Comparison of ENCODE assay signal across 10 cellular contexts in the genomic region with DNA sequence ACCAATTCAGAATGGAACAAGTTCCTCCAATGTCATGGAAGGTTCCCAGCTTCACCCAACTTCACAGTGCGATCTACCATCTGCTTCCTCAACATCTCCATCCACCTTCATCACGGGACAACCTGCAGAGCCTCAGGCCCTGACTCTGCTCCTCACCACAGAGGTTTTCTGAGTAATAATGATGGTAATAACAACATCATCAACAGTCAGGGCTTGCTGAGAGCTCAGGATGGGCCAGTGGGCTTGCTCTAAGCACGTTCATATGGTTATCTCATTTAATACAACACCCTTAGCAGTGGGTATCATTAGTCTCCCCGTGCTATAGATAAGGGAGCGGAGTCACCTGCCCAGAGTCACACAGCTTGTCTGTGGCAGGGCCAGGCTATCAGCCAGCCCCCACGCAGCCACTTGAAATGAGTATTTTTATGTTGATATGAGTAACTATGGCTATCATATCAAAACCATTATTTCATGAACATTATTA. TPM values are rescaled to one million over a fixed set of nuclear protein-coding genes. Genes with fewer than 3 reads are reported as not detected.
DNase-seq lines count a peak whose midpoint lies in the region; ATAC-seq lines count a peak whose summit lies in the region.
"Had no signal": no experiment of that assay in that cellular context is flagged by ENCODE, and none has a peak within 500 bp of the region (broad histone marks: within the 10 kb centered on the region; RNA-seq: fewer than 3 reads in every experiment).

No MANE protein-coding gene starts in this region.

- H3K4me1 Mint-ChIP-seq in CD4-positive, CD25-positive, alpha-beta regulatory T cell = peaks cover 40 to 85% (median 73%) of the 10 kb centered on the region in 4 donors
- peaks cover 71% of the 10 kb centered on the region for H3K4me1 Mint-ChIP-seq in activated naive CD8-positive, alpha-beta T cell treated with anti-CD3 and anti-CD28 coated beads, Interleukin-2, amount 50 U/mL, for 24 hours

- no peaks in the 10 kb centered on the region for H3K9me3 ChIP-seq in CD4-positive, CD25-positive, alpha-beta regulatory T cell (ENCODE audit: control insufficient read depth in 2 of 2, low read length in 2 of 2)

- peak overlapping the region in 3 of 4 donors; percentile 44 to 82 (median 73) for H3K4me3 Mint-ChIP-seq in CD4-positive, CD25-positive, alpha-beta regulatory T cell
- H3K4me3 Mint-ChIP-seq in activated naive CD8-positive, alpha-beta T cell treated with anti-CD3 and anti-CD28 coated beads, Interleukin-2, amount 50 U/mL, for 24 hours = peak overlapping the region; percentile 1

- H3K36me3 ChIP-seq in CD4-positive, CD25-positive, alpha-beta regulatory T cell (ENCODE audit: control insufficient read depth, insufficient read depth, low read length) = peaks cover 23% of the 10 kb centered on the region

- peak overlapping the region; percentile 52 for H3K27ac ChIP-seq in CD4-positive, CD25-positive, alpha-beta regulatory T cell (ENCODE audit: insufficient read depth, low read length, poor library complexity, severe bottlenecking)

- H3K4me3 ChIP-seq in CD4-positive, CD25-positive, alpha-beta regulatory T cell (ENCODE audit: low read depth, low read length) = peak overlapping the region; percentile 10

- no peaks in the 10 kb centered on the region for H3K27me3 Mint-ChIP-seq in CD4-positive, CD25-positive, alpha-beta regulatory T cell
- no peaks in the 10 kb centered on the region for H3K27me3 Mint-ChIP-seq in activated naive CD8-positive, alpha-beta T cell treated with anti-CD3 and anti-CD28 coated beads, Interleukin-2, amount 50 U/mL, for 24 hours

- peak overlapping the region; percentile 32 to 90 (median 85) for H3K27ac Mint-ChIP-seq in CD4-positive, CD25-positive, alpha-beta regulatory T cell
- peak overlapping the region; percentile 89 for H3K27ac Mint-ChIP-seq in activated naive CD8-positive, alpha-beta T cell treated with anti-CD3 and anti-CD28 coated beads, Interleukin-2, amount 50 U/mL, for 24 hours

- peak in 1 of 3 donors; percentile 17 for DNase-seq in CD4-positive, CD25-positive, alpha-beta regulatory T cell
- DNase-seq in activated naive CD8-positive, alpha-beta T cell treated with anti-CD3 and anti-CD28 coated beads, Interleukin-2, amount 50 U/mL, for 24 hours = no peak
- DNase-seq in foreskin melanocyte (no peak), SHP77 (lab: John Stamatoyannopoulos, UW) (no peak), NCI-H146 (lab: John Stamatoyannopoulos, UW) (no peak), islet precursor cell (no peak)
- DNase-seq: activated naive CD4-positive, alpha-beta T cell treated with anti-CD3 and anti-CD28 coated beads, Interleukin-2, amount 50 U/mL, for 16 hours; Calu3 had no signal

- peaks cover 0 to 1% (median 0%) of the 10 kb centered on the region in 7 donors for H3K9me3 Mint-ChIP-seq in CD4-positive, CD25-positive, alpha-beta regulatory T cell
- H3K9me3 Mint-ChIP-seq in activated naive CD8-positive, alpha-beta T cell treated with anti-CD3 and anti-CD28 coated beads, Interleukin-2, amount 50 U/mL, for 24 hours = no peaks in the 10 kb centered on the region

- no peaks in the 10 kb centered on the region for H3K27me3 ChIP-seq in CD4-positive, CD25-positive, alpha-beta regulatory T cell (ENCODE audit: control insufficient read depth, insufficient read depth, low read length)

- ATAC-seq in CD4-positive, CD25-positive, alpha-beta regulatory T cell (ENCODE audit: low read depth in 2 of 2) = peak; percentile 52 to 54
- ATAC-seq in GM18909 (IDR thresholded peaks at IDR 0.05; ENCODE audit: poor library complexity, unreplicated experiment) = peak; percentile 28
- ATAC-seq in HG03097 (IDR thresholded peaks at IDR 0.05; ENCODE audit: low FRiP score, unreplicated experiment) = peak; percentile 8
- peak; percentile 63 for ATAC-seq in activated naive CD8-positive, alpha-beta T cell treated with anti-CD3 and anti-CD28 coated beads, Interleukin-2, amount 50 U/mL, for 24 hours

- peaks cover 12% of the 10 kb centered on the region for H3K36me3 Mint-ChIP-seq in CD4-positive, CD25-positive, alpha-beta regulatory T cell
- peaks cover 11% of the 10 kb centered on the region for H3K36me3 Mint-ChIP-seq in activated naive CD8-positive, alpha-beta T cell treated with anti-CD3 and anti-CD28 coated beads, Interleukin-2, amount 50 U/mL, for 24 hours (ENCODE audit: low read depth)

- peaks cover 67% of the 10 kb centered on the region for H3K4me1 ChIP-seq in CD4-positive, CD25-positive, alpha-beta regulatory T cell (ENCODE audit: control insufficient read depth, insufficient read depth, low read length, poor library complexity, severe bottlenecking)

RNA-seq across cellular contexts. Expression of a gene that starts 38.6 kb away (rescaled TPM):
- total RNA-seq in CD4-positive, CD25-positive, alpha-beta regulatory T cell = 264 TPM
- 10 to 100 TPM; 40.8 to 58.5 (median 50.1) TPM for polyA plus RNA-seq in CD4-positive, CD25-positive, alpha-beta regulatory T cell

Comparison
In these comparisons a context has a peak if more than half of its experiments do, and no peak if none do; other contexts are left out.
1. ATAC-seq: peak in every context shown above with its lines; median percentile 63 in activated naive CD8-positive, alpha-beta T cell treated with anti-CD3 and anti-CD28 coated beads, Interleukin-2, amount 50 U/mL, for 24 hours; 53 in CD4-positive, CD25-positive, alpha-beta regulatory T cell; 28 in GM18909; 8 in HG03097.